Comparison of ENCODE assay signal across 14 cellular contexts in the genomic region with DNA sequence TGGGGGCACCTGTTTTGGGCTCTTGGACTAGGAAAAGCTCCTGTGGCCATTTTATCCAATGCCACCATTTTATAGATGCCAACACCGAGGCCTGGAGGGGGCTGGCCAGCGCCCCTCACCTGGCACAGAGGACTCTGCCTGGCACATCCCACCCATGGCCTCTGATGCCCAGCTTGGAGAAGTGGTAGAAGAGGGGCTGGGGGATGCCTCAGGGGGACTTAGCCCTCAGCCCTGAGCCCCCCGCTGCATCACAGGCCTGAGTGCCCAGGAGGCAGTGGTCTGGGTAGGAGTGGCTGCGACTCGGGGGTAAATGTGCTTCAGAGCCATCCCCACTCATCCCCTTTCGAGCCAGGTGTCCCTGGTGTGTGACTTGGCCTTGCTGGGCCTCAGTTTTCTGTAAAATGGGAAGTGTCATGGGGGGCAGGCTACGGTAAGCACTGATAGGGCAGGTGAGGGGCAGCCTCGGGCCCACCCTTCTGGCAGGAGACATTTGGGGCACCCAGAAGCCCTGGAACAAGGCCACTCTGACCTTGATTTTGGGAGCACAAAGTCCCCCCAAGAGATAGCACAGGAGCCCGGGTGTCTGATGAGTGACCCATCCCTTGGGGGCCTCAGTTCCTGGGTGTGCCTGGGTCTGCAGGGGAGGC. TPM values are rescaled to one million over a fixed set of nuclear protein-coding genes. Genes with fewer than 3 reads are reported as not detected.
DNase-seq lines count a peak whose midpoint lies in the region; ATAC-seq and TF ChIP-seq lines count a peak whose summit lies in the region.
"Had no signal": no experiment of that assay in that cellular context is flagged by ENCODE, and none has a peak within 500 bp of the region (broad histone marks: within the 10 kb centered on the region; RNA-seq: fewer than 3 reads in every experiment).

No MANE protein-coding gene starts in this region.

- no TSS peak for BruUV-seq in OCI-LY7 (replicated peaks; lab: Mats Ljungman, UMichigan)

- peaks cover 92% of the 10 kb centered on the region for H3K4me1 ChIP-seq in CD8-positive, alpha-beta memory T cell (ENCODE audit: insufficient read depth, low read length)
- H3K4me1 ChIP-seq in OCI-LY7 (ENCODE audit: insufficient read depth, low read length, poor library complexity, severe bottlenecking) (peaks cover 37% of the 10 kb centered on the region), psoas muscle (peaks cover 37% of the 10 kb centered on the region)

- 75 to 86% (median 78%) methylated on average over 9 of the region's 9 CpGs for WGBS in psoas muscle, 3 donors

- POLR2A ChIA-PET in CD8-positive, alpha-beta memory T cell (lab: Charles Lee), result interaction anchor here (1.3 kb wide), 1 partner anchor 17 kb away, joined by 6 read pairs; no protein-coding TSS in a partner anchor
- POLR2A ChIA-PET in OCI-LY7 (lab: Charles Lee), result interaction anchor here (0.6 kb wide), 1 partner anchor 961 kb away, joined by 3 read pairs; no protein-coding TSS in a partner anchor

- intact Hi-C loops in OCI-LY7 (cut with micrococcal nuclease; ENCODE audit: unreplicated experiment) (no loop called here), dorsolateral prefrontal cortex (cut with DNase I) (no loop called here), psoas muscle (cut with DNase I) (no loop called here)

- peak overlapping the region; percentile 43 for H3K27ac ChIP-seq in CD8-positive, alpha-beta memory T cell (ENCODE audit: low read depth, low read length)
- H3K27ac ChIP-seq in OCI-LY7 (ENCODE audit: low read depth, low read length, poor library complexity, severe bottlenecking), result peak overlapping the region; percentile 1
- H3K27ac ChIP-seq in dorsolateral prefrontal cortex, result peak overlapping the region in 41 of 59 donors; percentile 1 to 75 (median 49)
- H3K27ac ChIP-seq in psoas muscle, result peak overlapping the region; percentile 36
- H3K27ac ChIP-seq: GM23248 had no signal

- H3K36me3 ChIP-seq in CD8-positive, alpha-beta memory T cell (ENCODE audit: insufficient read depth, low read length), result no peaks in the 10 kb centered on the region
- H3K36me3 ChIP-seq in OCI-LY7 (ENCODE audit: insufficient read depth, low read length), result peaks cover 31% of the 10 kb centered on the region
- no peaks in the 10 kb centered on the region for H3K36me3 ChIP-seq in psoas muscle (ENCODE audit: insufficient read depth in 1 of 2, low read depth in 1 of 2)

- peaks cover 0 to 1% (median 0%) of the 10 kb centered on the region in 3 donors for H3K36me3 Mint-ChIP-seq in CD8-positive, alpha-beta memory T cell

- DNase-seq in CD8-positive, alpha-beta memory T cell, result no peak
- DNase-seq in OCI-LY7 (ENCODE audit: low spot score) (no peak), dorsolateral prefrontal cortex (no peak), psoas muscle (no peak), ureter (ENCODE audit: low spot score) (no peak), glomerular visceral epithelial cell (ENCODE audit: extremely low spot score) (no peak)
- DNase-seq: GM23248; MG63; NCI-H524; SK-N-SH; stimulated activated CD4-positive, alpha-beta T cell treated with anti-CD3 and anti-CD28 coated beads, Interleukin-4, amount 100 ng/mL, for 1 hour; trophoblast cell had no signal

- H3K9me3 ChIP-seq in CD8-positive, alpha-beta memory T cell (ENCODE audit: low read length), result no peaks in the 10 kb centered on the region
- H3K9me3 ChIP-seq in OCI-LY7 (ENCODE audit: low read length) (no peaks in the 10 kb centered on the region), psoas muscle (no peaks in the 10 kb centered on the region)
- H3K9me3 ChIP-seq: MG63, SK-N-SH had no signal

- H3K4me2 ChIP-seq in OCI-LY7 (ENCODE audit: low read length), result peak overlapping the region; percentile 39
- H3K4me2 ChIP-seq: SK-N-SH had no signal

- H3K9me2 ChIP-seq in OCI-LY7 (ENCODE audit: insufficient read depth, low read length), result no peaks in the 10 kb centered on the region
- H3K9me2 ChIP-seq: SK-N-SH had no signal

- H3K4me3 Mint-ChIP-seq in CD8-positive, alpha-beta memory T cell, result peak overlapping the region; percentile 23 to 92 (median 63)
- H3K4me3 Mint-ChIP-seq: neural crest cell had no signal

- TF ChIP-seq CTCF in OCI-LY7 (conservative IDR thresholded peaks at IDR 0.05; ENCODE audit: low read length) (no peak), dorsolateral prefrontal cortex (IDR thresholded peaks at IDR 0.05 in 54 of 56, conservative IDR thresholded peaks at IDR 0.05 in 2 of 56; ENCODE audit: low read depth in 1 of 56, partially characterized antibody in 56 of 56) (no peak), psoas muscle (IDR thresholded peaks at IDR 0.05) (no peak)

- H4K20me1 ChIP-seq in OCI-LY7 (ENCODE audit: insufficient read depth, low read length), result no peaks in the 10 kb centered on the region

- H3K79me2 ChIP-seq in OCI-LY7 (ENCODE audit: insufficient read depth, low read depth, low read length), result peaks cover 15% of the 10 kb centered on the region

- no peak overlapping the region for H2AFZ ChIP-seq in OCI-LY7 (ENCODE audit: low read length)
- H2AFZ ChIP-seq: GM23248 had no signal

- peak overlapping the region; percentile 81 to 100 (median 96) for H3K27ac Mint-ChIP-seq in CD8-positive, alpha-beta memory T cell

- H3K27me3 ChIP-seq in CD8-positive, alpha-beta memory T cell (ENCODE audit: insufficient read depth, low read length, poor library complexity, severe bottlenecking), result no peaks in the 10 kb centered on the region
- H3K27me3 ChIP-seq in dorsolateral prefrontal cortex (no peaks in the 10 kb centered on the region), psoas muscle (ENCODE audit: insufficient read depth in 3 of 3, low read length in 2 of 3) (no peaks in the 10 kb centered on the region)
- H3K27me3 ChIP-seq: MG63 had no signal

- H3K9me3 Mint-ChIP-seq in CD8-positive, alpha-beta memory T cell, result no peaks in the 10 kb centered on the region
- H3K9me3 Mint-ChIP-seq: neural crest cell had no signal

- no peaks in the 10 kb centered on the region for H3K27me3 Mint-ChIP-seq in CD8-positive, alpha-beta memory T cell

- ATAC-seq in psoas muscle, result no peak
- ATAC-seq in HG02610 (IDR thresholded peaks at IDR 0.05; ENCODE audit: unreplicated experiment), result no peak

- CTCF ChIA-PET in CD8-positive, alpha-beta memory T cell (lab: Charles Lee), result interaction anchor here (3.1 to 7.4 kb wide), 5 partner anchors 15 to 31 kb away, joined by 10 to 69 read pairs (median 31); no protein-coding TSS in a partner anchor
- CTCF ChIA-PET in OCI-LY7 (lab: Charles Lee; ENCODE audit: unreplicated experiment), result no interaction called here

- H3K4me1 Mint-ChIP-seq in CD8-positive, alpha-beta memory T cell, result peaks cover 79 to 90% (median 83%) of the 10 kb centered on the region in 3 donors

- H3K4me3 ChIP-seq in CD8-positive, alpha-beta memory T cell (ENCODE audit: low read length), result no peak overlapping the region
- H3K4me3 ChIP-seq in OCI-LY7 (ENCODE audit: low read depth, low read length, poor library complexity, severe bottlenecking) (no peak overlapping the region), dorsolateral prefrontal cortex (peak overlapping the region in 2 of 59 donors; percentile 8 to 30), psoas muscle (no peak overlapping the region)
- H3K4me3 ChIP-seq: GM23248, MG63 had no signal

RNA-seq across cellular contexts. Expression of gene SH2B3, which starts 22.5 kb away (rescaled TPM):
- total RNA-seq in CD8-positive, alpha-beta memory T cell, result 10 to 100 TPM; 46.8 to 48.9 TPM
- polyA plus RNA-seq in CD8-positive, alpha-beta memory T cell, result 11.1 TPM
- 16.3 and 25.8 TPM in 2 replicates for total RNA-seq in OCI-LY7 (2014; rRNA removed; shearing (Covaris generic))
- total RNA-seq in OCI-LY7 (2022), result 45.9 and 51.3 TPM in 2 replicates
- 10 to 100 TPM in 116 of 120 experiments, 1 to 10 TPM in 4; 8.5 to 28.7 (median 14.8) TPM for total RNA-seq in dorsolateral prefrontal cortex
- 10 to 100 TPM; 10.5 to 25.0 (median 13.2) TPM for total RNA-seq in psoas muscle
- 10 to 100 TPM in 1 of 3 donors, 1 to 10 TPM in 2; 4.4 to 22.0 (median 6.4) TPM for polyA plus RNA-seq in psoas muscle
- 20.4 TPM for total RNA-seq in ureter

RNA-seq across cellular contexts. Expression of gene PHETA1, which starts 59.3 kb away (rescaled TPM):
- 1 to 10 TPM; 3.8 to 3.9 TPM for total RNA-seq in CD8-positive, alpha-beta memory T cell
- polyA plus RNA-seq in CD8-positive, alpha-beta memory T cell, result 1.8 TPM
- 0.70 and 0.73 TPM in 2 replicates for total RNA-seq in OCI-LY7 (2014; rRNA removed; shearing (Covaris generic))
- total RNA-seq in OCI-LY7 (2022) (2.7 TPM in 2 replicates), dorsolateral prefrontal cortex (10 to 100 TPM in 12 of 120 experiments, 1 to 10 TPM in 108; 2.7 to 15.7 (median 7.2) TPM), psoas muscle (1 to 10 TPM; 5.3 to 7.0 (median 6.1) TPM), ureter (7.5 TPM)
- 10 to 100 TPM in 1 of 3 donors, 1 to 10 TPM in 2; 7.6 to 19.9 (median 8.2) TPM for polyA plus RNA-seq in psoas muscle
